ENCODE assay signal across 8 cellular contexts in genomic region chr2:233566141-233566956, GRCh38. TPM values are rescaled to one million over a fixed set of nuclear protein-coding genes. Genes with fewer than 3 reads are reported as not detected.
DNase-seq lines count a peak whose midpoint lies in the region; ATAC-seq, FAIRE-seq and TF ChIP-seq lines count a peak whose summit lies in the region.

Gene USP40 (minus strand): TSS chr2:233566782. CDS start chr2:233565554, 1,228 bp downstream.

- WGBS in stomach, 5 donors, result 0 to 1% (median 0%) methylated on average over 38 to 51 of the region's 51 CpGs

- H3K4me1 Mint-ChIP-seq in neural crest cell, result peaks cover 6% of the 10 kb centered on the region

- no peak for TF ChIP-seq EP300 in stomach (IDR thresholded peaks at IDR 0.05)

- no peaks in the 10 kb centered on the region for H3K9me3 ChIP-seq in stomach

- peaks cover 0 to 9% (median 2%) of the 10 kb centered on the region in 4 donors for H3K36me3 ChIP-seq in stomach

- no peak for FAIRE-seq in D721Med (lab: Jason Lieb, UNC)

- intact Hi-C loops in stomach (cut with DNase I; ENCODE audit: low total_unique reads), result no loop called here

- TF ChIP-seq POLR2A in stomach (IDR thresholded peaks at IDR 0.05), result peak in 1 of 4 donors; percentile 69

- H3K27me3 Mint-ChIP-seq in neural crest cell (ENCODE audit: low read depth), result peaks cover 6% of the 10 kb centered on the region

- H3K4me3 Mint-ChIP-seq in neural crest cell, result peak within 1 kb of the TSS; percentile 99

- no peak for TF ChIP-seq CTCF in D721Med (IDR thresholded peaks at IDR 0.05; ENCODE audit: insufficient read depth, missing control alignments)
- TF ChIP-seq CTCF in LNCaP clone FGC (IDR thresholded peaks at IDR 0.05; ENCODE audit: control insufficient read depth, extremely low read depth, insufficient read depth), result no peak
- TF ChIP-seq CTCF in neural crest cell (conservative IDR thresholded peaks at IDR 0.05), result no peak
- peak in 1 of 7 experiments; percentile 6 for TF ChIP-seq CTCF in stomach (IDR thresholded peaks at IDR 0.05)

- peak within 1 kb of the TSS; percentile 100 for H3K27ac Mint-ChIP-seq in neural crest cell (ENCODE audit: unreplicated experiment)

- peak; percentile 79 for ATAC-seq in GM21723 (IDR thresholded peaks at IDR 0.05; ENCODE audit: unreplicated experiment)

- H3K4me3 ChIP-seq in LNCaP clone FGC (ENCODE audit: low read depth, low read length) (peak within 1 kb of the TSS; percentile 87), stomach (peak within 1 kb of the TSS; percentile 77 to 96 (median 90))

- DNase-seq in D721Med (ENCODE audit: insufficient read length, low spot score) (peak; percentile 29), LNCaP clone FGC (ENCODE audit: low read depth) (peak; percentile 84), SHP77 treated with DMSO at 0.1 percent for 48 hours (lab: John Stamatoyannopoulos, UW) (peak; percentile 90), foreskin melanocyte (peak; percentile 74), neural crest cell (ENCODE audit: low read depth, low spot score) (peak; percentile 77), stomach (peak; percentile 89)
- DNase-seq in activated naive CD4-positive, alpha-beta T cell treated with Interleukin-2 at 50 U/mL for 16 hours, result peak; percentile 67

- no peaks in the 10 kb centered on the region for H3K27me3 ChIP-seq in stomach

- no peaks in the 10 kb centered on the region for H3K9me3 Mint-ChIP-seq in neural crest cell

- H3K27ac ChIP-seq in stomach, result peak within 1 kb of the TSS; percentile 86 to 99 (median 94)

- peaks cover 10 to 22% (median 16%) of the 10 kb centered on the region in 4 donors for H3K4me1 ChIP-seq in stomach

- peaks cover 5% of the 10 kb centered on the region for H3K36me3 Mint-ChIP-seq in neural crest cell (ENCODE audit: low read depth)

RNA-seq across cellular contexts. Expression of gene USP40, which starts in this region (rescaled TPM):
- total RNA-seq in neural crest cell, result 25.3 and 28.3 TPM in 2 replicates
- 100 to 1,000 TPM in 1 of 5 donors, 10 to 100 TPM in 4; 30.3 to 186 (median 34.5) TPM for total RNA-seq in stomach
- polyA plus RNA-seq in stomach, result 10 to 100 TPM; 14.5 to 22.7 (median 17.6) TPM

Comparison
In these comparisons a context has a peak if more than half of its experiments do, and no peak if none do; other contexts are left out.
1. Peak in every context shown above with its lines: DNase-seq, ATAC-seq, H3K4me3 ChIP-seq and H3K27ac ChIP-seq.
2. DNase-seq: peak in every context shown above with its lines; median percentile 90 in SHP77 treated with DMSO at 0.1 percent for 48 hours; 89 in stomach; 84 in LNCaP clone FGC; 77 in neural crest cell; 74 in foreskin melanocyte; 67 in activated naive CD4-positive, alpha-beta T cell treated with Interleukin-2 at 50 U/mL for 16 hours; 29 in D721Med.